19 cellular contexts compared by ENCODE assay signal in the genomic region with DNA sequence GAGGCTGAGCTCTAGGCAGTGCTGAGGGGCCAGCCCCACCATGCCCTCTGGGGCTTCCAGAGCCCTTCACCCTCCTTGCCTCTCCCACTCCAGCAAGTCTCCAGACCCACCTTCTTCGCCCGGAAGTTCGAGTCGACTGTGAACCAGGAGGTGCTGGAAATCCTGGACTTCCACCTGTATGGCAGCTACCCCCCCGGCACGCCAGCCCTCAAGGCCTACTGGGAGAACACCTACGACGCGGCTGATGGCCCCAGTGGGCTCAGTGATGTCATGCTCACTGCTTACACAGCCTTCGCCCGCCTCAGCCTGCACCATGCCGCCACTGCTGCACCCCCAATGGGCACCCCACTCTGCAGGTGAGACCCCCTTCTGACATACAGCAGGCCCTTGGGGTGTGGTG. TPM values are rescaled to one million over a fixed set of nuclear protein-coding genes. Genes with fewer than 3 reads are reported as not detected.
"Had no signal": no experiment of that assay in that cellular context is flagged by ENCODE, and none has a peak within 500 bp of the region (broad histone marks: within the 10 kb centered on the region; RNA-seq: fewer than 3 reads in every experiment).

No MANE protein-coding gene starts in this region.

- FAIRE-seq: endometrium had no signal

- H3K4me1 ChIP-seq: lower lobe of right lung had no signal

- H3K27ac ChIP-seq: body of pancreas, cardiac muscle cell, lower lobe of right lung, vagina had no signal

- H3K4me3 ChIP-seq: body of pancreas, cardiac muscle cell, lower lobe of right lung, mucosa of descending colon, vagina had no signal

- DNase-seq: activated CD4-positive, alpha-beta T cell treated with anti-CD3 and anti-CD28 coated beads for 36 hours; activated CD4-positive, alpha-beta T cell treated with anti-CD3 and anti-CD28 coated beads, Interleukin-2, amount 50 U/mL, for 4 hours; activated naive CD8-positive, alpha-beta T cell treated with anti-CD3 and anti-CD28 coated beads, Interleukin-2, amount 50 U/mL, for 24 hours; activated T-cell treated with anti-CD3 and anti-CD28 coated beads for 4 hours; anterior cingulate cortex; body of pancreas; lower lobe of right lung; mesendoderm; mucosa of descending colon; nephron progenitor cell; nucleus accumbens; stimulated activated CD4-positive, alpha-beta T cell treated with anti-CD3 and anti-CD28 coated beads, Interleukin-4, amount 100 ng/mL, for 24 hours; T-helper 9 cell; trophoblast cell had no signal

- H3K27me3 ChIP-seq: body of pancreas, cardiac muscle cell, vagina had no signal

- H3K9me3 ChIP-seq: body of pancreas, lower lobe of right lung, mucosa of descending colon, vagina had no signal

- ATAC-seq: activated CD4-positive, alpha-beta T cell treated with anti-CD3 and anti-CD28 coated beads for 36 hours; activated naive CD8-positive, alpha-beta T cell treated with anti-CD3 and anti-CD28 coated beads, Interleukin-2, amount 50 U/mL, for 24 hours; body of pancreas; left lobe of liver; lower lobe of right lung; mucosa of descending colon; WTC11 had no signal

RNA-seq across cellular contexts. Expression of a gene that starts 16.6 kb away (rescaled TPM):
- total RNA-seq: body of pancreas had no signal
